Comparison of ENCODE assay signal across 8 cellular contexts in genomic region chr16:75099738-75100615, GRCh38. TPM values are rescaled to one million over a fixed set of nuclear protein-coding genes. Genes with fewer than 3 reads are reported as not detected.
DNase-seq lines count a peak whose midpoint lies in the region; ATAC-seq and TF ChIP-seq lines count a peak whose summit lies in the region.

No MANE protein-coding gene starts in this region.

- no peak overlapping the region for H3K4me3 ChIP-seq in left lung

- no peaks in the 10 kb centered on the region for H3K27me3 ChIP-seq in left lung

- peaks cover 8 to 51% of the 10 kb centered on the region in 2 donors for H3K4me1 ChIP-seq in left lung

- peaks cover 60% of the 10 kb centered on the region for H3K4me1 Mint-ChIP-seq in WTC11

- in situ Hi-C loops in GM13976 (cut with MboI; ENCODE audit: low sequenced_read_pairs, unreplicated experiment), result loop anchor here (10.0 to 25.0 kb wide), 2 partner anchors 105 to 388 kb away; partner anchors contain the start of genes MLKL and ZNRF1

- intact Hi-C loops in left lung (cut with DNase I), result loop anchor here in 1 of 2 donors (10.0 kb wide), 1 partner anchor 95 kb away; no protein-coding TSS in a partner anchor

- peaks cover 7% of the 10 kb centered on the region for H3K36me3 Mint-ChIP-seq in WTC11

- no peaks in the 10 kb centered on the region for H3K27me3 Mint-ChIP-seq in WTC11 (ENCODE audit: low read depth)

- TF ChIP-seq CTCF in GM13976 (IDR thresholded peaks at IDR 0.05; ENCODE audit: borderline replicate concordance, control extremely low read depth, extremely low read depth, insufficient read depth, missing control alignments), result no peak
- no peak for TF ChIP-seq CTCF in WTC11 (IDR thresholded peaks at IDR 0.05)
- no peak for TF ChIP-seq CTCF in left lung (IDR thresholded peaks at IDR 0.05)

- no peaks in the 10 kb centered on the region for H3K9me3 ChIP-seq in left lung

- DNase-seq in GM13976 (ENCODE audit: low spot score) (peak; percentile 56), WTC11 (ENCODE audit: low spot score) (no peak), left lung (peak in 1 of 2 donors; percentile 57), NCI-H1048 (lab: John Stamatoyannopoulos, UW) (no peak), iPS-NIHi11 (ENCODE audit: low spot score) (no peak), NAMALWA (ENCODE audit: low spot score) (no peak)

- peaks cover 0 to 4% of the 10 kb centered on the region in 2 donors for H3K36me3 ChIP-seq in left lung

- H3K27ac Mint-ChIP-seq in WTC11, result peak overlapping the region; percentile 81

- peak overlapping the region; percentile 33 to 73 for H3K27ac ChIP-seq in left lung

- ATAC-seq in HG02943 (IDR thresholded peaks at IDR 0.05; ENCODE audit: low read depth, unreplicated experiment) (peak; percentile 63), WTC11 (peak; percentile 8), left lung (peak; percentile 8), GM21526 (IDR thresholded peaks at IDR 0.05; ENCODE audit: low FRiP score, unreplicated experiment) (no peak)

- CTCF ChIA-PET in WTC11 (lab: Charles Lee), result interaction anchor here (2.5 to 9.3 kb wide), 3 partner anchors 10 to 102 kb away, joined by 10 to 135 read pairs (median 40); partner anchors contain the start of gene ZNRF1

- POLR2A ChIA-PET in WTC11 (lab: Charles Lee), result no interaction called here

- H3K9me3 Mint-ChIP-seq in WTC11, result peaks cover 6% of the 10 kb centered on the region

- no peak overlapping the region for H3K4me3 Mint-ChIP-seq in WTC11

TF ChIP-seq in WTC11, 78 proteins besides CTCF, POLR2A, EP300 and RAD21:
- TF ChIP-seq OVOL2 (CRISPR knock-in tag; IDR thresholded peaks at IDR 0.05; ENCODE audit: borderline replicate concordance) (no peak), ZNF423 (CRISPR knock-in tag; IDR thresholded peaks at IDR 0.05) (peak; percentile 74), TEAD1 (CRISPR knock-in tag; IDR thresholded peaks at IDR 0.05) (peak; percentile 10; the same call in 1 of the 2 replicates), STAT6 (CRISPR knock-in tag; conservative IDR thresholded peaks at IDR 0.05; ENCODE audit: low read depth) (no peak)
TF ChIP-seq in WTC11: peak in this region for 2.

RNA-seq across cellular contexts. Expression of gene LDHD, which starts 16.6 kb away (rescaled TPM):
- total RNA-seq in WTC11 (2021) (12.3 to 12.6 TPM (median 12.3 TPM) in 3 replicates), left lung (1 to 10 TPM; 7.3 to 9.9 TPM)

RNA-seq across cellular contexts. Expression of gene ZFP1, which starts 48.3 kb away (rescaled TPM):
- total RNA-seq in WTC11 (2021) (9.7 to 11.7 TPM (median 10.3 TPM) in 3 replicates), left lung (1 to 10 TPM; 8.4 to 9.2 TPM)
